ENCODE assay signal across 21 cellular contexts in genomic region chr11:10095412-10096207, GRCh38.
"Had no signal": no experiment of that assay in that cellular context is flagged by ENCODE, and none has a peak within 500 bp of the region (broad histone marks: within the 10 kb centered on the region; RNA-seq: fewer than 3 reads in every experiment).

No MANE protein-coding gene starts in this region.

- FAIRE-seq: urothelium cell line had no signal

- DNase-seq: effector CD4-positive, alpha-beta T cell; heart left ventricle; hippocampal formation; left colon; left ventricle myocardium superior; mesenchymal stem cell; midbrain; nucleus accumbens; ovary; small intestine; stimulated activated CD4-positive, alpha-beta T cell treated with anti-CD3 and anti-CD28 coated beads, Interleukin-12 subunit alpha, Interleukin-12 subunit beta, amount 100 ng/mL, for 4 hours; stimulated activated naive CD8-positive, alpha-beta T cell treated with anti-CD3 and anti-CD28 coated beads, Interleukin-15, Interleukin-2, amounts not matched to agents 100 U/mL and 50 U/mL, for 24 hours; thyroid gland had no signal

- H3K4me3 Mint-ChIP-seq: natural killer cell treated with Interleukin-12 subunit alpha and Interleukin-12 subunit beta and Interleukin-15 and Interleukin-18, amount 100 ng/mL, for 72 hours; neural progenitor cell; type B pancreatic cell had no signal

- H3K27me3 ChIP-seq: heart left ventricle, neural progenitor cell, ovary, right atrium auricular region, suprapubic skin, thyroid gland had no signal

- H3K4me1 Mint-ChIP-seq: neural progenitor cell had no signal

- H3K9me3 ChIP-seq: ovary, thyroid gland had no signal

- H3K27me3 Mint-ChIP-seq: natural killer cell treated with Interleukin-12 subunit alpha and Interleukin-12 subunit beta and Interleukin-15 and Interleukin-18, amount 100 ng/mL, for 72 hours; type B pancreatic cell had no signal

- H3K4me3 ChIP-seq: heart left ventricle, lung, neural progenitor cell, ovary, right atrium auricular region, suprapubic skin, thyroid gland had no signal

- H3K36me3 ChIP-seq: ovary, right atrium auricular region, thyroid gland had no signal

- H3K4me1 ChIP-seq: neural progenitor cell, right atrium auricular region, suprapubic skin, thyroid gland had no signal

- H2AFZ ChIP-seq: neural progenitor cell had no signal

- H3K27ac ChIP-seq: neural progenitor cell, ovary, right atrium auricular region, suprapubic skin, thyroid gland had no signal

- H3K4me2 ChIP-seq: neural progenitor cell had no signal

- H3K9ac ChIP-seq: neural progenitor cell had no signal

- ATAC-seq: esophagus mucosa; heart left ventricle; left colon; left ventricle myocardium superior; natural killer cell treated with Interleukin-12 subunit alpha and Interleukin-12 subunit beta and Interleukin-15 and Interleukin-18, amount 100 ng/mL, for 72 hours; stimulated activated naive CD8-positive, alpha-beta T cell treated with anti-CD3 and anti-CD28 coated beads, Interleukin-15, Interleukin-2, amounts not matched to agents 100 U/mL and 50 U/mL, for 24 hours had no signal

- H3K27ac Mint-ChIP-seq: natural killer cell treated with Interleukin-12 subunit alpha and Interleukin-12 subunit beta and Interleukin-15 and Interleukin-18, amount 100 ng/mL, for 72 hours; neural progenitor cell; type B pancreatic cell had no signal
